ENCODE assay signal across 27 cellular contexts in the genomic region with DNA sequence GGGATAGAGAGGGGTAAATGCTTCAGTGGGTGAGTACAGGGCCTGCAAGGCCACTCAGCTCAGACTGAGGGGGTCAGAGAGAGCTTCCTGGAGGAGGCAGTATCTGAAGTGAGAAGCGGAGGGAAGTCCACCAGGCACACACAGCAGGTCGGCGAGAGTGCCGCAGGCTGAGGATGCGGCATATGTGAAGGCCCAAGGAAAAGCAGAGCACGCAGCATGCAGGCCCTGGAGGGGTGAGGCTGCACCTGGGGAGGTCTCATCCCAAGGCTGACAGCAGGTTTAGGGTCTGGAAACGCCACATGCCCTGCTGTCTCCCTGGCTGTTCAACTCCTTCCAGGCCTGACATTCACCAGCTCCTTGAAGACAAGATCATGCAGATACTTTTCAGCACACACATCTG. TPM values are rescaled to one million over a fixed set of nuclear protein-coding genes. Genes with fewer than 3 reads are reported as not detected.
DNase-seq lines count a peak whose midpoint lies in the region; ATAC-seq and TF ChIP-seq lines count a peak whose summit lies in the region.
"Had no signal": no experiment of that assay in that cellular context is flagged by ENCODE, and none has a peak within 500 bp of the region (broad histone marks: within the 10 kb centered on the region; RNA-seq: fewer than 3 reads in every experiment).

No MANE protein-coding gene starts in this region.

- H3K9me3 ChIP-seq in breast epithelium: no peaks in the 10 kb centered on the region
- no peaks in the 10 kb centered on the region for H3K9me3 ChIP-seq in adipocyte (ENCODE audit: control insufficient read depth, low read length)
- no peaks in the 10 kb centered on the region for H3K9me3 ChIP-seq in neural progenitor cell (ENCODE audit: low read depth)
- H3K9me3 ChIP-seq in gastrocnemius medialis: no peaks in the 10 kb centered on the region
- no peaks in the 10 kb centered on the region for H3K9me3 ChIP-seq in ovary
- H3K9me3 ChIP-seq: MG63 had no signal

- H3K4me2 ChIP-seq in neural progenitor cell: no peak overlapping the region

- H2AFZ ChIP-seq in neural progenitor cell (replicated peaks): no peak overlapping the region

- H3K27ac ChIP-seq in breast epithelium (no peak overlapping the region), neural progenitor cell (no peak overlapping the region), gastrocnemius medialis (no peak overlapping the region), ovary (no peak overlapping the region)
- H3K27ac ChIP-seq: SK-N-MC had no signal

- no peaks in the 10 kb centered on the region for H3K36me3 ChIP-seq in breast epithelium
- no peaks in the 10 kb centered on the region for H3K36me3 ChIP-seq in adipocyte (ENCODE audit: control insufficient read depth, insufficient read depth, low read length, severe bottlenecking)
- H3K36me3 ChIP-seq in neural progenitor cell: no peaks in the 10 kb centered on the region
- no peaks in the 10 kb centered on the region for H3K36me3 ChIP-seq in gastrocnemius medialis
- H3K36me3 ChIP-seq in ovary: no peaks in the 10 kb centered on the region
- H3K36me3 ChIP-seq: MG63 had no signal

- H3K4me3 Mint-ChIP-seq in MCF 10A (ENCODE audit: unreplicated experiment): peak overlapping the region; percentile 8
- no peak overlapping the region for H3K4me3 Mint-ChIP-seq in neural progenitor cell
- H3K4me3 Mint-ChIP-seq in activated CD8-positive, alpha-beta T cell treated with anti-CD3 and anti-CD28 coated beads for 36 hours: no peak overlapping the region

- POLR2A ChIA-PET in MCF 10A (lab: Yijun Ruan, JAX): interaction anchor here (0.6 to 0.7 kb wide), 2 partner anchors 52 to 452 kb away, joined by 3 to 4 read pairs; no protein-coding TSS in a partner anchor
- POLR2A ChIA-PET in activated CD8-positive, alpha-beta T cell treated with anti-CD3 and anti-CD28 coated beads for 36 hours (lab: Charles Lee): no interaction called here

- H3K27me3 Mint-ChIP-seq in MCF 10A (ENCODE audit: insufficient read depth, unreplicated experiment) (no peaks in the 10 kb centered on the region), neural progenitor cell (ENCODE audit: insufficient read depth, low read depth) (peaks cover 16% of the 10 kb centered on the region)
- peaks cover 5% of the 10 kb centered on the region for H3K27me3 Mint-ChIP-seq in activated CD8-positive, alpha-beta T cell treated with anti-CD3 and anti-CD28 coated beads for 36 hours

- WGBS in ovary, 3 donors: 90 to 97% (median 91%) methylated on average over 7 of the region's 7 CpGs

- TF ChIP-seq EP300 in ovary (IDR thresholded peaks at IDR 0.05): no peak

- H3K4me1 ChIP-seq in breast epithelium (no peaks in the 10 kb centered on the region), adipocyte (ENCODE audit: control insufficient read depth, insufficient read depth, low read length) (peaks cover 26% of the 10 kb centered on the region), neural progenitor cell (peaks cover 5% of the 10 kb centered on the region), gastrocnemius medialis (peaks cover 10 to 14% of the 10 kb centered on the region in 2 donors), ovary (ENCODE audit: insufficient read depth) (peaks cover 11% of the 10 kb centered on the region)

- no peak for TF ChIP-seq CTCF in MCF 10A (IDR thresholded peaks at IDR 0.05; ENCODE audit: unreplicated experiment)
- no peak for TF ChIP-seq CTCF in breast epithelium (IDR thresholded peaks at IDR 0.05)
- no peak for TF ChIP-seq CTCF in neural progenitor cell (IDR thresholded peaks at IDR 0.05)
- TF ChIP-seq CTCF in gastrocnemius medialis (IDR thresholded peaks at IDR 0.05 in 4 of 5, conservative IDR thresholded peaks at IDR 0.05 in 1 of 5): no peak
- TF ChIP-seq CTCF in activated CD8-positive, alpha-beta T cell treated with anti-CD3 and anti-CD28 coated beads for 36 hours (IDR thresholded peaks at IDR 0.05): no peak
- no peak for TF ChIP-seq CTCF in ovary (IDR thresholded peaks at IDR 0.05)

- TF ChIP-seq POLR2A in breast epithelium (IDR thresholded peaks at IDR 0.05) (no peak), gastrocnemius medialis (IDR thresholded peaks at IDR 0.05) (no peak), ovary (IDR thresholded peaks at IDR 0.05) (no peak)

- H3K4me3 ChIP-seq in breast epithelium (no peak overlapping the region), adipocyte (ENCODE audit: low read length) (no peak overlapping the region), neural progenitor cell (no peak overlapping the region), gastrocnemius medialis (no peak overlapping the region), ovary (no peak overlapping the region)
- H3K4me3 ChIP-seq: MG63, SK-N-MC had no signal

- peaks cover 9% of the 10 kb centered on the region for H3F3A ChIP-seq in neural progenitor cell (ENCODE audit: low read depth)

- H4K20me1 ChIP-seq in neural progenitor cell (ENCODE audit: low read depth): no peaks in the 10 kb centered on the region

- CTCF ChIA-PET in MCF 10A (lab: Yijun Ruan, JAX): interaction anchor here (0.5 to 2.4 kb wide), 2 partner anchors 53 to 67 kb away, joined by 3 to 10 read pairs; no protein-coding TSS in a partner anchor
- CTCF ChIA-PET in activated CD8-positive, alpha-beta T cell treated with anti-CD3 and anti-CD28 coated beads for 36 hours (lab: Charles Lee): interaction anchor here (1.3 kb wide), 1 partner anchor 157 kb away, joined by 7 read pairs; no protein-coding TSS in a partner anchor

- H3K9me3 Mint-ChIP-seq in MCF 10A (ENCODE audit: unreplicated experiment) (no peaks in the 10 kb centered on the region), neural progenitor cell (no peaks in the 10 kb centered on the region)
- H3K9me3 Mint-ChIP-seq in activated CD8-positive, alpha-beta T cell treated with anti-CD3 and anti-CD28 coated beads for 36 hours: no peaks in the 10 kb centered on the region

- H3K27ac Mint-ChIP-seq in MCF 10A (ENCODE audit: low read depth, unreplicated experiment) (no peak overlapping the region), neural progenitor cell (peak overlapping the region; percentile 71)
- no peak overlapping the region for H3K27ac Mint-ChIP-seq in activated CD8-positive, alpha-beta T cell treated with anti-CD3 and anti-CD28 coated beads for 36 hours

- H3K27me3 ChIP-seq in breast epithelium (no peaks in the 10 kb centered on the region), adipocyte (replicated peaks; ENCODE audit: control insufficient read depth, insufficient read depth, low read length) (no peaks in the 10 kb centered on the region), neural progenitor cell (peaks cover 40% of the 10 kb centered on the region), gastrocnemius medialis (no peaks in the 10 kb centered on the region), ovary (no peaks in the 10 kb centered on the region)
- H3K27me3 ChIP-seq: MG63 had no signal

- H3K36me3 Mint-ChIP-seq in MCF 10A (ENCODE audit: insufficient read depth, unreplicated experiment): no peaks in the 10 kb centered on the region
- H3K36me3 Mint-ChIP-seq in neural progenitor cell: no peaks in the 10 kb centered on the region
- no peaks in the 10 kb centered on the region for H3K36me3 Mint-ChIP-seq in activated CD8-positive, alpha-beta T cell treated with anti-CD3 and anti-CD28 coated beads for 36 hours (ENCODE audit: low read depth)
- H3K36me3 Mint-ChIP-seq: CD4-positive, CD25-positive, alpha-beta regulatory T cell had no signal

- H3K9ac ChIP-seq in adipocyte (ENCODE audit: low read length) (peak overlapping the region; percentile 9), neural progenitor cell (no peak overlapping the region)

- DNase-seq in MCF 10A (ENCODE audit: unreplicated experiment) (no peak), breast epithelium (ENCODE audit: low spot score in 2 of 2) (no peak), adipocyte (ENCODE audit: low read depth) (no peak), neural progenitor cell (ENCODE audit: low spot score) (no peak), DMS79 (lab: John Stamatoyannopoulos, UW) (no peak), gastrocnemius medialis (no peak), ovary (no peak)
- DNase-seq in activated CD8-positive, alpha-beta T cell treated with anti-CD3 and anti-CD28 coated beads for 36 hours: no peak
- DNase-seq: 8988T; CD4-positive, CD25-positive, alpha-beta regulatory T cell; COR-L47; DMS 273 treated with DMSO at 0.1 percent for 48 hours; GDM1; GOT3; IMR-90; Kasumi-1; MG63; NCI-H1417; NCI-H1694 treated with DMSO at 0.1 percent for 48 hours; NCI-H2081 treated with DMSO at 0.1 percent for 48 hours; NCI-H2171 treated with DMSO at 0.1 percent for 48 hours; NCI-H524 treated with DMSO at 0.1 percent for 48 hours; NCI-H82; Right ventricle myocardium superior; SW 1271 had no signal

- ATAC-seq in gastrocnemius medialis: no peak
- ATAC-seq in activated CD8-positive, alpha-beta T cell treated with anti-CD3 and anti-CD28 coated beads for 36 hours: no peak
- ATAC-seq: HCT116 had no signal

- BruUV-seq in MCF 10A (replicated peaks; lab: Mats Ljungman, UMichigan): no TSS peak

- H3K79me2 ChIP-seq in neural progenitor cell (ENCODE audit: low read depth): no peaks in the 10 kb centered on the region

- H3K4me1 Mint-ChIP-seq in MCF 10A (ENCODE audit: insufficient read depth, unreplicated experiment) (peaks cover 11% of the 10 kb centered on the region), neural progenitor cell (peaks cover 35% of the 10 kb centered on the region)
- peaks cover 10% of the 10 kb centered on the region for H3K4me1 Mint-ChIP-seq in activated CD8-positive, alpha-beta T cell treated with anti-CD3 and anti-CD28 coated beads for 36 hours (ENCODE audit: low read depth)

- in situ Hi-C loops in gastrocnemius medialis (cut with MboI; ENCODE audit: low sequenced_read_pairs in 4 of 4): loop anchor here in 3 of 4 donors (5.0 to 10.0 kb wide), 2 partner anchors 54 to 57 kb away; no protein-coding TSS in a partner anchor

- intact Hi-C loops in MCF 10A (cut with micrococcal nuclease) (loop anchor here (10.0 kb wide), 1 partner anchor 577 kb away; the partner anchor contains the start of gene SLC29A3), breast epithelium (cut with DNase I; ENCODE audit: low total_unique reads) (no loop called here), gastrocnemius medialis (cut with DNase I; ENCODE audit: low total_unique reads) (loop anchor here (10.0 kb wide), 1 partner anchor 443 kb away; no protein-coding TSS in a partner anchor), ovary (cut with DNase I) (loop anchor here in 3 of 4 donors (5.0 to 10.0 kb wide), 5 partner anchors 443 to 579 kb away; partner anchors contain the start of gene SLC29A3 (in 1 of the 3))
- intact Hi-C loops in activated CD8-positive, alpha-beta T cell treated with anti-CD3 and anti-CD28 coated beads for 36 hours (cut with micrococcal nuclease): loop anchor here (10.0 kb wide), 1 partner anchor 57 kb away; no protein-coding TSS in a partner anchor

RNA-seq across cellular contexts. Expression of gene PSAP, which starts 40.4 kb away (rescaled TPM):
- total RNA-seq in MCF 10A (2022): 506 and 692 TPM in 2 replicates
- total RNA-seq in breast epithelium: 1,000 to 10,000 TPM in 1 of 3 donors, 100 to 1,000 TPM in 2; 623 to 1,873 (median 945) TPM
- 358 and 493 TPM in 2 replicates for total RNA-seq in neural progenitor cell (ENCODE audit: low replicate concordance)
- 1,000 to 10,000 TPM in 3 of 4 donors, 100 to 1,000 TPM in 1; 833 to 1,730 (median 1,179) TPM for total RNA-seq in gastrocnemius medialis
- total RNA-seq in activated CD8-positive, alpha-beta T cell treated with anti-CD3 and anti-CD28 coated beads for 36 hours: 100 to 1,000 TPM in 1 of 2 experiments, 10 to 100 TPM in 1; 94.2 to 101 TPM
- 1,000 to 10,000 TPM in 4 of 7 donors, 100 to 1,000 TPM in 3; 632 to 1,246 (median 1,118) TPM for total RNA-seq in ovary
- polyA plus RNA-seq in ovary: 1,000 to 10,000 TPM in 1 of 2 donors, 100 to 1,000 TPM in 1; 916 to 3,407 TPM
